In the genomic region with DNA sequence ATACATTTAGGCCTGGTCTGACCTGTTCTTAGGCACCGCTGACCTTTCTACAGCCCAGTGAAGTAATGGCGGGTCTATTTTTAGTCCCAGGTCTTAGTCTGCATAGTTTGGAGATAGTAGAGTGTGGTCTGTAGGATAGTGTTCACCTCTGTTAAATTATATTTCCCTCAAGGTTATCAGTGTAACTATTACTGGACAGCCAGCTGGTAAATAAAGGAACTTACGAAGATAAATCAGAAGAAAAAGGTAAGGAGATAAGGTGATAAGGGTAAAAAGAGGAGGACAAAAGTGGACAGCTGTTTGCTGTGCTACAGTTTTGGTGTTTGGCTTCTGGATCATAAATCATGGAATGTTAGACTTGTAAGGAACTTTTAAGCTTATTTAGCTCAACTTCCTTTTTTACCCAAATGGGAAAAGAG, we compare ENCODE assay signal across 15 cellular contexts. TPM values are rescaled to one million over a fixed set of nuclear protein-coding genes. Genes with fewer than 3 reads are reported as not detected.
DNase-seq lines count a peak whose midpoint lies in the region; ATAC-seq and TF ChIP-seq lines count a peak whose summit lies in the region.
"Had no signal": no experiment of that assay in that cellular context is flagged by ENCODE, and none has a peak within 500 bp of the region (broad histone marks: within the 10 kb centered on the region; RNA-seq: fewer than 3 reads in every experiment).

No MANE protein-coding gene starts in this region.

- no peaks in the 10 kb centered on the region for H3K9me3 Mint-ChIP-seq in mesothelial cell of epicardium
- H3K9me3 Mint-ChIP-seq: CD14-positive monocyte; CD8-positive, alpha-beta T cell had no signal

- H3K4me1 Mint-ChIP-seq in mesothelial cell of epicardium, result peaks cover 23% of the 10 kb centered on the region
- H3K4me1 Mint-ChIP-seq: CD14-positive monocyte had no signal

- peak overlapping the region; percentile 70 for H3K27ac Mint-ChIP-seq in mesothelial cell of epicardium
- H3K27ac Mint-ChIP-seq: CD14-positive monocyte; CD8-positive, alpha-beta T cell had no signal

- DNase-seq in Right ventricle myocardium inferior (ENCODE audit: missing footprints) (no peak), cardiac septum (ENCODE audit: low spot score) (no peak), heart left ventricle (no peak), mesothelial cell of epicardium (ENCODE audit: low spot score in 2 of 2, unreplicated experiment in 2 of 2) (no peak)
- DNase-seq: CD8-positive, alpha-beta T cell; COR-L47; DND-41; GDM1 had no signal

- no peaks in the 10 kb centered on the region for H3K27me3 Mint-ChIP-seq in mesothelial cell of epicardium (ENCODE audit: low read depth)

- H3K4me3 ChIP-seq in heart left ventricle, result peak overlapping the region in 1 of 12 donors; percentile 17

- no peak for TF ChIP-seq CTCF in heart left ventricle (IDR thresholded peaks at IDR 0.05)
- TF ChIP-seq CTCF in mesothelial cell of epicardium (IDR thresholded peaks at IDR 0.05; ENCODE audit: unreplicated experiment), result no peak

- no peak overlapping the region for H3K4me3 Mint-ChIP-seq in mesothelial cell of epicardium
- H3K4me3 Mint-ChIP-seq: CD14-positive monocyte; CD8-positive, alpha-beta T cell had no signal

- no peaks in the 10 kb centered on the region for H3K27me3 ChIP-seq in heart left ventricle

- H3K4me1 ChIP-seq in heart left ventricle, result peaks cover 0 to 80% (median 26%) of the 10 kb centered on the region in 12 donors

- no peak for TF ChIP-seq POLR2A in heart left ventricle (IDR thresholded peaks at IDR 0.05)

- 47 to 70% (median 60%) methylated on average over 3 of the region's 3 CpGs for WGBS in heart left ventricle, 4 donors

- H3K9me3 ChIP-seq in heart left ventricle, result no peaks in the 10 kb centered on the region

- ATAC-seq in Right ventricle myocardium inferior (peak; percentile 59), heart left ventricle (peak in 3 of 4 donors; percentile 68 to 76 (median 73)), GM18498 (IDR thresholded peaks at IDR 0.05; ENCODE audit: unreplicated experiment) (no peak), GM19452 (IDR thresholded peaks at IDR 0.05; ENCODE audit: unreplicated experiment) (no peak), GM18517 (IDR thresholded peaks at IDR 0.05; ENCODE audit: unreplicated experiment) (no peak)
- ATAC-seq: CD8-positive, alpha-beta T cell; HCT116 had no signal

- intact Hi-C loops in Right ventricle myocardium inferior (cut with DNase I), result no loop called here
- intact Hi-C loops in cardiac septum (cut with DNase I), result no loop called here
- intact Hi-C loops in heart left ventricle (cut with DNase I), result loop anchor here in 1 of 10 donors (10.0 kb wide), 1 partner anchor 134 kb away; no protein-coding TSS in a partner anchor

- H3K27ac ChIP-seq in heart left ventricle, result peak overlapping the region in 9 of 12 donors; percentile 19 to 75 (median 59)
- H3K27ac ChIP-seq: 22Rv1, HL-60 had no signal

- no peaks in the 10 kb centered on the region for H3K36me3 ChIP-seq in heart left ventricle

- no peaks in the 10 kb centered on the region for H3K36me3 Mint-ChIP-seq in mesothelial cell of epicardium

RNA-seq across cellular contexts. Expression of gene XPR1, which starts 8.7 kb away (rescaled TPM):
- 35.8 TPM for total RNA-seq in Right ventricle myocardium inferior
- 147 TPM for total RNA-seq in cardiac septum
- 100 to 1,000 TPM in 1 of 9 donors, 10 to 100 TPM in 8; 55.4 to 163 (median 62.5) TPM for total RNA-seq in heart left ventricle
- polyA plus RNA-seq in heart left ventricle, result 10 to 100 TPM; 18.6 to 50.4 TPM
- total RNA-seq in mesothelial cell of epicardium, result 36.3 to 38.1 TPM (median 37.9 TPM) in 3 replicates

Comparison
In these comparisons a context has a peak if more than half of its experiments do, and no peak if none do; other contexts are left out.
1. ATAC-seq: peak in Right ventricle myocardium inferior (single experiment) and heart left ventricle (3 of 4); none in GM18498 (single experiment), GM19452 (single experiment) and GM18517 (single experiment).